In genomic region chr19:49850487-49851342, GRCh38 we compare ENCODE assay signal across 8 cellular contexts. TPM values are rescaled to one million over a fixed set of nuclear protein-coding genes. Genes with fewer than 3 reads are reported as not detected.
DNase-seq lines count a peak whose midpoint lies in the region; ATAC-seq and TF ChIP-seq lines count a peak whose summit lies in the region.

Gene PTOV1, plus strand, starts transcription at chr19:49851159.

- TF ChIP-seq CTCF in fibroblast of lung (conservative IDR thresholded peaks at IDR 0.05 in 1 of 2, IDR thresholded peaks at IDR 0.05 in 1 of 2; ENCODE audit: low read depth in 1 of 2, low read length in 2 of 2), result no peak

- peaks cover 4% of the 10 kb centered on the region for H3K9me3 Mint-ChIP-seq in activated T-helper 1 cell treated with anti-CD3 and anti-CD28 coated beads, Interleukin-12 subunit alpha, Interleukin-12 subunit beta, Interleukin-2, Interleukin-4 antibody, amounts not matched to agents 30 ng/mL and 10 ng/mL and 1 ng/mL, durations not matched to agents 14 hours and 24 hours and 36 hours
- peaks cover 0 to 5% (median 0%) of the 10 kb centered on the region in 9 donors for H3K9me3 Mint-ChIP-seq in naive thymus-derived CD8-positive, alpha-beta T cell
- H3K9me3 Mint-ChIP-seq in stimulated activated naive B cell treated with anti-CD40 and anti-IgM and Interleukin-4, amounts not matched to agents 10 μg/mL and 1 μg/mL and 100 μg/mL, for 72 hours, result peaks cover 8 to 9% of the 10 kb centered on the region in 2 donors

- H3K4me1 ChIP-seq in fibroblast of lung (ENCODE audit: control insufficient read depth, extremely low read depth, insufficient read depth, low read length), result peaks cover 10% of the 10 kb centered on the region

- peak within 1 kb of the TSS; percentile 89 for H3K4me3 Mint-ChIP-seq in activated T-helper 1 cell treated with anti-CD3 and anti-CD28 coated beads, Interleukin-12 subunit alpha, Interleukin-12 subunit beta, Interleukin-2, Interleukin-4 antibody, amounts not matched to agents 30 ng/mL and 10 ng/mL and 1 ng/mL, durations not matched to agents 14 hours and 24 hours and 36 hours
- peak within 1 kb of the TSS; percentile 88 to 97 (median 92) for H3K4me3 Mint-ChIP-seq in naive thymus-derived CD8-positive, alpha-beta T cell
- peak within 1 kb of the TSS; percentile 90 to 96 for H3K4me3 Mint-ChIP-seq in stimulated activated naive B cell treated with anti-CD40 and anti-IgM and Interleukin-4, amounts not matched to agents 10 μg/mL and 1 μg/mL and 100 μg/mL, for 72 hours

- intact Hi-C loops in activated T-helper 1 cell treated with anti-CD3 and anti-CD28 coated beads, Interleukin-12 subunit alpha, Interleukin-12 subunit beta, Interleukin-2, Interleukin-4 antibody, amounts not matched to agents 30 ng/mL and 10 ng/mL and 1 ng/mL, durations not matched to agents 14 hours and 24 hours and 36 hours (cut with micrococcal nuclease), result loop anchor here (1.0 to 2.0 kb wide), 6 partner anchors 19 to 84 kb away; partner anchors contain the start of genes AKT1S1, IL4I1 and TBC1D17

- H3K27ac ChIP-seq in fibroblast of lung (ENCODE audit: insufficient read depth, low read length), result peak within 1 kb of the TSS; percentile 95

- H3K27me3 ChIP-seq in fibroblast of lung (ENCODE audit: control insufficient read depth, insufficient read depth, low read length), result no peaks in the 10 kb centered on the region

- H3K4me3 ChIP-seq in fibroblast of lung (replicated peaks in 1 of 4; ENCODE audit: control extremely low read depth in 1 of 4, insufficient read depth in 1 of 4, low read depth in 3 of 4, low read length in 4 of 4), result peak within 1 kb of the TSS; percentile 64 to 94 (median 74)

- peaks cover 38% of the 10 kb centered on the region for H3K4me1 Mint-ChIP-seq in activated T-helper 1 cell treated with anti-CD3 and anti-CD28 coated beads, Interleukin-12 subunit alpha, Interleukin-12 subunit beta, Interleukin-2, Interleukin-4 antibody, amounts not matched to agents 30 ng/mL and 10 ng/mL and 1 ng/mL, durations not matched to agents 14 hours and 24 hours and 36 hours (ENCODE audit: low read depth)
- H3K4me1 Mint-ChIP-seq in naive thymus-derived CD8-positive, alpha-beta T cell, result peaks cover 19 to 44% (median 31%) of the 10 kb centered on the region in 4 donors
- peaks cover 42 to 57% of the 10 kb centered on the region in 2 donors for H3K4me1 Mint-ChIP-seq in stimulated activated naive B cell treated with anti-CD40 and anti-IgM and Interleukin-4, amounts not matched to agents 10 μg/mL and 1 μg/mL and 100 μg/mL, for 72 hours

- peaks cover 7% of the 10 kb centered on the region for H3K36me3 ChIP-seq in fibroblast of lung (ENCODE audit: control insufficient read depth, insufficient read depth, low read length)

- H3K4me2 ChIP-seq in fibroblast of lung (ENCODE audit: extremely low read depth, insufficient read depth, low read length), result peak within 1 kb of the TSS; percentile 100

- H3K27ac Mint-ChIP-seq in activated T-helper 1 cell treated with anti-CD3 and anti-CD28 coated beads, Interleukin-12 subunit alpha, Interleukin-12 subunit beta, Interleukin-2, Interleukin-4 antibody, amounts not matched to agents 30 ng/mL and 10 ng/mL and 1 ng/mL, durations not matched to agents 14 hours and 24 hours and 36 hours, result peak within 1 kb of the TSS; percentile 92
- H3K27ac Mint-ChIP-seq in naive thymus-derived CD8-positive, alpha-beta T cell, result peak within 1 kb of the TSS; percentile 83 to 99 (median 97)
- H3K27ac Mint-ChIP-seq in stimulated activated naive B cell treated with anti-CD40 and anti-IgM and Interleukin-4, amounts not matched to agents 10 μg/mL and 1 μg/mL and 100 μg/mL, for 72 hours, result peak within 1 kb of the TSS; percentile 97

- H3K9me3 ChIP-seq in fibroblast of lung (ENCODE audit: control insufficient read depth, insufficient read depth, low read depth, low read length), result no peaks in the 10 kb centered on the region

- peak within 1 kb of the TSS; percentile 94 for H3K9ac ChIP-seq in fibroblast of lung (ENCODE audit: insufficient read depth, low read length)

- POLR2A ChIA-PET in naive thymus-derived CD8-positive, alpha-beta T cell (lab: Charles Lee), result interaction anchor here (0.5 to 9.1 kb wide), 16 partner anchors 13 to 1212 kb away, joined by 3 to 137 read pairs (median 4); partner anchors contain the start of genes AKT1S1, AP2A1, CA11 and FUZ

- H3K27me3 Mint-ChIP-seq in activated T-helper 1 cell treated with anti-CD3 and anti-CD28 coated beads, Interleukin-12 subunit alpha, Interleukin-12 subunit beta, Interleukin-2, Interleukin-4 antibody, amounts not matched to agents 30 ng/mL and 10 ng/mL and 1 ng/mL, durations not matched to agents 14 hours and 24 hours and 36 hours (ENCODE audit: insufficient read depth), result peaks cover 5% of the 10 kb centered on the region
- H3K27me3 Mint-ChIP-seq in naive thymus-derived CD8-positive, alpha-beta T cell, result no peaks in the 10 kb centered on the region
- H3K27me3 Mint-ChIP-seq in stimulated activated naive B cell treated with anti-CD40 and anti-IgM and Interleukin-4, amounts not matched to agents 10 μg/mL and 1 μg/mL and 100 μg/mL, for 72 hours, result no peaks in the 10 kb centered on the region

- H3K79me2 ChIP-seq in fibroblast of lung (ENCODE audit: control insufficient read depth, insufficient read depth, low read length), result peaks cover 25% of the 10 kb centered on the region

- peaks cover 7% of the 10 kb centered on the region for H3K36me3 Mint-ChIP-seq in activated T-helper 1 cell treated with anti-CD3 and anti-CD28 coated beads, Interleukin-12 subunit alpha, Interleukin-12 subunit beta, Interleukin-2, Interleukin-4 antibody, amounts not matched to agents 30 ng/mL and 10 ng/mL and 1 ng/mL, durations not matched to agents 14 hours and 24 hours and 36 hours (ENCODE audit: low read depth)
- H3K36me3 Mint-ChIP-seq in naive thymus-derived CD8-positive, alpha-beta T cell, result peaks cover 0 to 5% (median 3%) of the 10 kb centered on the region in 3 donors
- H3K36me3 Mint-ChIP-seq in stimulated activated naive B cell treated with anti-CD40 and anti-IgM and Interleukin-4, amounts not matched to agents 10 μg/mL and 1 μg/mL and 100 μg/mL, for 72 hours, result peaks cover 11 to 18% of the 10 kb centered on the region in 2 donors

- peaks cover 2% of the 10 kb centered on the region for H4K20me1 ChIP-seq in fibroblast of lung (ENCODE audit: control insufficient read depth, extremely low read depth, insufficient read depth, low read length)

- ATAC-seq in GM21825 (IDR thresholded peaks at IDR 0.05; ENCODE audit: unreplicated experiment), result peak; percentile 71
- ATAC-seq in naive thymus-derived CD8-positive, alpha-beta T cell, result peak; percentile 74 to 89
- peak; percentile 84 to 89 for ATAC-seq in stimulated activated naive B cell treated with anti-CD40 and anti-IgM and Interleukin-4, amounts not matched to agents 10 μg/mL and 1 μg/mL and 100 μg/mL, for 72 hours (replicated peaks)

- H2AFZ ChIP-seq in fibroblast of lung (ENCODE audit: low read length), result peak within 1 kb of the TSS; percentile 9

- peak; percentile 64 for DNase-seq in DMS53 treated with DMSO at 0.1 percent for 48 hours (lab: John Stamatoyannopoulos, UW; ENCODE audit: unreplicated experiment)
- peak; percentile 85 to 86 for DNase-seq in Kasumi-1 (lab: John Stamatoyannopoulos, UW)
- DNase-seq in RKO (ENCODE audit: low spot score), result peak; percentile 92
- peak; percentile 88 for DNase-seq in activated T-helper 1 cell treated with anti-CD3 and anti-CD28 coated beads, Interleukin-12 subunit alpha, Interleukin-12 subunit beta, Interleukin-2, Interleukin-4 antibody, amounts not matched to agents 30 ng/mL and 10 ng/mL and 1 ng/mL, durations not matched to agents 14 hours and 24 hours and 36 hours (ENCODE audit: low spot score)
- peak; percentile 86 to 92 for DNase-seq in fibroblast of lung (ENCODE audit: low read depth in 2 of 2)
- DNase-seq in naive thymus-derived CD8-positive, alpha-beta T cell, result peak; percentile 82 to 93 (median 88)
- peak; percentile 86 for DNase-seq in stimulated activated naive B cell treated with anti-CD40 and anti-IgM and Interleukin-4, amounts not matched to agents 10 μg/mL and 1 μg/mL and 100 μg/mL, for 72 hours

RNA-seq across cellular contexts. Expression of gene PTOV1, which starts in this region (rescaled TPM):
- 107 and 113 TPM in 2 replicates for total RNA-seq in activated T-helper 1 cell treated with anti-CD3 and anti-CD28 coated beads, Interleukin-12 subunit alpha, Interleukin-12 subunit beta, Interleukin-2, Interleukin-4 antibody, amounts not matched to agents 30 ng/mL and 10 ng/mL and 1 ng/mL, durations not matched to agents 14 hours and 24 hours and 36 hours
- 35.2 and 56.0 TPM in 2 replicates for total RNA-seq in fibroblast of lung
- 41.1 and 48.0 TPM in 2 replicates for polyA plus RNA-seq in fibroblast of lung
- polyA plus RNA-seq in fibroblast of lung (2012), result 108 and 129 TPM in 2 replicates
- 108 and 136 TPM in 2 replicates for polyA minus RNA-seq in fibroblast of lung (ENCODE audit: low replicate concordance)
- total RNA-seq in naive thymus-derived CD8-positive, alpha-beta T cell, result 100 to 1,000 TPM; 178 to 186 TPM
- 10 to 100 TPM; 42.9 to 67.4 (median 50.9) TPM for polyA plus RNA-seq in naive thymus-derived CD8-positive, alpha-beta T cell

Comparison
In these comparisons a context has a peak if more than half of its experiments do, and no peak if none do; other contexts are left out.
1. Peak in every context shown above with its lines: DNase-seq, ATAC-seq, H3K4me3 ChIP-seq and H3K27ac ChIP-seq.